In genomic region chr11:67563354-67564114, GRCh38 we compare ENCODE assay signal across 11 cellular contexts. TPM values are rescaled to one million over a fixed set of nuclear protein-coding genes. Genes with fewer than 3 reads are reported as not detected.
DNase-seq lines count a peak whose midpoint lies in the region; FAIRE-seq and TF ChIP-seq lines count a peak whose summit lies in the region.
"Had no signal": no experiment of that assay in that cellular context is flagged by ENCODE, and none has a peak within 500 bp of the region (broad histone marks: within the 10 kb centered on the region; RNA-seq: fewer than 3 reads in every experiment).

No MANE protein-coding gene starts in this region.

- H3K4me1 Mint-ChIP-seq in endodermal cell: peaks cover 8% of the 10 kb centered on the region
- H3K4me1 Mint-ChIP-seq in activated T-helper 2 cell treated with anti-CD3 and anti-CD28 coated beads, Interferon-gamma antibody, Interleukin-2, Interleukin-4, amounts not matched to agents 10 μg/mL and 5 μg/mL and 100 μg/mL, durations not matched to agents 14 hours and 24 hours and 36 hours (ENCODE audit: low read depth): peaks cover 12% of the 10 kb centered on the region

- WGBS in endodermal cell (ENCODE audit: insufficient coverage in 1 of 2, insufficient read length in 1 of 2), 2 experiments: 81 to 89% methylated on average over 6 to 16 of the region's 16 CpGs
- WGBS in mesodermal cell (ENCODE audit: insufficient coverage in 2 of 2), 2 experiments: 88 to 89% methylated on average over 16 of the region's 16 CpGs

- no peak overlapping the region for H3K9ac ChIP-seq in endodermal cell (ENCODE audit: extremely low read depth, low read length, poor library complexity, severe bottlenecking)

- TF ChIP-seq CTCF in LNCaP clone FGC (IDR thresholded peaks at IDR 0.05; ENCODE audit: control insufficient read depth, extremely low read depth, insufficient read depth): no peak
- TF ChIP-seq CTCF in endodermal cell (conservative IDR thresholded peaks at IDR 0.05): no peak
- no peak for TF ChIP-seq CTCF in BE2C (IDR thresholded peaks at IDR 0.05; ENCODE audit: low read depth, low read length)

- H3K4me3 ChIP-seq in LNCaP clone FGC (ENCODE audit: low read depth, low read length): no peak overlapping the region
- H3K4me3 ChIP-seq in endodermal cell (ENCODE audit: low read length): no peak overlapping the region
- no peak overlapping the region for H3K4me3 ChIP-seq in mesodermal cell (ENCODE audit: extremely low read depth, insufficient read depth, low read length, poor library complexity, severe bottlenecking)
- H3K4me3 ChIP-seq in BE2C (ENCODE audit: low read depth, low read length): no peak overlapping the region

- H3K4me1 ChIP-seq in endodermal cell (ENCODE audit: control insufficient read depth, insufficient read depth, low read length) (no peaks in the 10 kb centered on the region), mesodermal cell (ENCODE audit: control insufficient read depth, insufficient read depth, low read length, poor library complexity, severe bottlenecking) (peaks cover 24% of the 10 kb centered on the region), BE2C (no peaks in the 10 kb centered on the region)

- no peak for FAIRE-seq in frontal cortex (lab: Jason Lieb, UNC)

- H3K36me3 Mint-ChIP-seq in endodermal cell (ENCODE audit: low read depth): no peaks in the 10 kb centered on the region
- no peaks in the 10 kb centered on the region for H3K36me3 Mint-ChIP-seq in activated T-helper 2 cell treated with anti-CD3 and anti-CD28 coated beads, Interferon-gamma antibody, Interleukin-2, Interleukin-4, amounts not matched to agents 10 μg/mL and 5 μg/mL and 100 μg/mL, durations not matched to agents 14 hours and 24 hours and 36 hours (ENCODE audit: low read depth)
- H3K36me3 Mint-ChIP-seq: CD4-positive, CD25-positive, alpha-beta regulatory T cell had no signal

- H3K27ac ChIP-seq in endodermal cell (ENCODE audit: low read depth, low read length) (peak overlapping the region; percentile 69), mesodermal cell (ENCODE audit: low read depth, low read length, severe bottlenecking) (peak overlapping the region; percentile 96), caudate nucleus (ENCODE audit: low read depth, low read length) (no peak overlapping the region)

- no peak overlapping the region for H3K4me3 Mint-ChIP-seq in endodermal cell
- H3K4me3 Mint-ChIP-seq in activated T-helper 2 cell treated with anti-CD3 and anti-CD28 coated beads, Interferon-gamma antibody, Interleukin-2, Interleukin-4, amounts not matched to agents 10 μg/mL and 5 μg/mL and 100 μg/mL, durations not matched to agents 14 hours and 24 hours and 36 hours (ENCODE audit: low read depth): no peak overlapping the region
- H3K4me3 Mint-ChIP-seq: CD4-positive, CD25-positive, alpha-beta regulatory T cell; stimulated activated naive CD8-positive, alpha-beta T cell treated with anti-CD3 and anti-CD28 coated beads, Interleukin-15, Interleukin-2, amounts not matched to agents 100 ng/mL and 50 ng/mL, for 24 hours had no signal

- peak; percentile 68 for DNase-seq in AG08395 (ENCODE audit: low spot score)
- peak; percentile 32 for DNase-seq in LNCaP clone FGC (ENCODE audit: low read depth)
- no peak for DNase-seq in endodermal cell
- DNase-seq in frontal cortex (ENCODE audit: low spot score in 2 of 2): no peak
- DNase-seq in BE2C: no peak
- no peak for DNase-seq in caudate nucleus (lab: John Stamatoyannopoulos, UW)
- DNase-seq in activated T-helper 2 cell treated with anti-CD3 and anti-CD28 coated beads, Interferon-gamma antibody, Interleukin-2, Interleukin-4, amounts not matched to agents 10 μg/mL and 5 μg/mL and 100 μg/mL, durations not matched to agents 14 hours and 24 hours and 36 hours (ENCODE audit: low spot score): no peak
- DNase-seq: CD4-positive, CD25-positive, alpha-beta regulatory T cell had no signal

- intact Hi-C loops in activated T-helper 2 cell treated with anti-CD3 and anti-CD28 coated beads, Interferon-gamma antibody, Interleukin-2, Interleukin-4, amounts not matched to agents 10 μg/mL and 5 μg/mL and 100 μg/mL, durations not matched to agents 14 hours and 24 hours and 36 hours (cut with micrococcal nuclease): no loop called here

- H3K36me3 ChIP-seq in endodermal cell (ENCODE audit: control insufficient read depth, insufficient read depth, low read length): no peaks in the 10 kb centered on the region
- no peaks in the 10 kb centered on the region for H3K36me3 ChIP-seq in mesodermal cell (ENCODE audit: control insufficient read depth, insufficient read depth, low read length)
- no peaks in the 10 kb centered on the region for H3K36me3 ChIP-seq in BE2C

- no peaks in the 10 kb centered on the region for H3K27me3 ChIP-seq in endodermal cell (ENCODE audit: control insufficient read depth, insufficient read depth, low read length, poor library complexity, severe bottlenecking)
- peaks cover 21% of the 10 kb centered on the region for H3K27me3 ChIP-seq in BE2C

- no peaks in the 10 kb centered on the region for H3K9me3 Mint-ChIP-seq in endodermal cell
- no peaks in the 10 kb centered on the region for H3K9me3 Mint-ChIP-seq in activated T-helper 2 cell treated with anti-CD3 and anti-CD28 coated beads, Interferon-gamma antibody, Interleukin-2, Interleukin-4, amounts not matched to agents 10 μg/mL and 5 μg/mL and 100 μg/mL, durations not matched to agents 14 hours and 24 hours and 36 hours
- H3K9me3 Mint-ChIP-seq: CD4-positive, CD25-positive, alpha-beta regulatory T cell; stimulated activated naive CD8-positive, alpha-beta T cell treated with anti-CD3 and anti-CD28 coated beads, Interleukin-15, Interleukin-2, amounts not matched to agents 100 ng/mL and 50 ng/mL, for 24 hours had no signal

- H3K9me3 ChIP-seq in endodermal cell (ENCODE audit: control insufficient read depth, low read length) (no peaks in the 10 kb centered on the region), mesodermal cell (ENCODE audit: control insufficient read depth, low read length) (no peaks in the 10 kb centered on the region), BE2C (no peaks in the 10 kb centered on the region; the same call in 1 of the 2 replicates)

- H3K27me3 Mint-ChIP-seq in endodermal cell (ENCODE audit: insufficient read depth): peaks cover 2% of the 10 kb centered on the region
- H3K27me3 Mint-ChIP-seq in activated T-helper 2 cell treated with anti-CD3 and anti-CD28 coated beads, Interferon-gamma antibody, Interleukin-2, Interleukin-4, amounts not matched to agents 10 μg/mL and 5 μg/mL and 100 μg/mL, durations not matched to agents 14 hours and 24 hours and 36 hours (ENCODE audit: low read depth): peaks cover 17% of the 10 kb centered on the region

- peak overlapping the region; percentile 36 for H3K27ac Mint-ChIP-seq in endodermal cell
- H3K27ac Mint-ChIP-seq in activated T-helper 2 cell treated with anti-CD3 and anti-CD28 coated beads, Interferon-gamma antibody, Interleukin-2, Interleukin-4, amounts not matched to agents 10 μg/mL and 5 μg/mL and 100 μg/mL, durations not matched to agents 14 hours and 24 hours and 36 hours: no peak overlapping the region
- H3K27ac Mint-ChIP-seq: CD4-positive, CD25-positive, alpha-beta regulatory T cell; stimulated activated naive CD8-positive, alpha-beta T cell treated with anti-CD3 and anti-CD28 coated beads, Interleukin-15, Interleukin-2, amounts not matched to agents 100 ng/mL and 50 ng/mL, for 24 hours had no signal

RNA-seq across cellular contexts. Expression of gene GSTP1, which starts 20.1 kb away (rescaled TPM):
- total RNA-seq in endodermal cell (1,000 to 10,000 TPM; 1,359 to 1,473 TPM), frontal cortex (206 TPM)
- 860 TPM for polyA plus RNA-seq in endodermal cell (2013, experiment 1 of 2)
- 803 TPM for polyA plus RNA-seq in endodermal cell (2013, experiment 2 of 2)
- polyA plus RNA-seq in mesodermal cell (2013, experiment 1 of 2): 944 TPM
- 769 TPM for polyA plus RNA-seq in mesodermal cell (2013, experiment 2 of 2)
- 1,067 TPM for polyA plus RNA-seq in BE2C (2012; ENCODE audit: insufficient read depth, insufficient read length, low read depth)
- 339 and 344 TPM in 2 replicates for total RNA-seq in activated T-helper 2 cell treated with anti-CD3 and anti-CD28 coated beads, Interferon-gamma antibody, Interleukin-2, Interleukin-4, amounts not matched to agents 10 μg/mL and 5 μg/mL and 100 μg/mL, durations not matched to agents 14 hours and 24 hours and 36 hours

RNA-seq across cellular contexts. Expression of gene CABP2, which starts 40.3 kb away (rescaled TPM):
- total RNA-seq in endodermal cell (not detected), frontal cortex (not detected)
- not detected for polyA plus RNA-seq in endodermal cell (2013, experiment 1 of 2)
- not detected for polyA plus RNA-seq in endodermal cell (2013, experiment 2 of 2)
- polyA plus RNA-seq in mesodermal cell (2013, experiment 1 of 2): not detected
- polyA plus RNA-seq in mesodermal cell (2013, experiment 2 of 2): not detected
- not detected for polyA plus RNA-seq in BE2C (2012; ENCODE audit: insufficient read depth, insufficient read length, low read depth)
- total RNA-seq in activated T-helper 2 cell treated with anti-CD3 and anti-CD28 coated beads, Interferon-gamma antibody, Interleukin-2, Interleukin-4, amounts not matched to agents 10 μg/mL and 5 μg/mL and 100 μg/mL, durations not matched to agents 14 hours and 24 hours and 36 hours: not detected in 2 replicates
- total RNA-seq: CD4-positive, CD25-positive, alpha-beta regulatory T cell; T-helper 1 cell treated with Interleukin-12 subunit alpha and Interleukin-12 subunit beta and Interleukin-4 antibody, amounts not matched to agents 30 ng/mL and 1 ng/mL, for 36 hours had no signal
- polyA plus RNA-seq: CD4-positive, CD25-positive, alpha-beta regulatory T cell had no signal

RNA-seq across cellular contexts. Expression of gene NDUFV1, which starts 43.2 kb away (rescaled TPM):
- total RNA-seq in endodermal cell: 100 to 1,000 TPM; 135 to 160 TPM
- 138 TPM for polyA plus RNA-seq in endodermal cell (2013, experiment 1 of 2)
- 109 TPM for polyA plus RNA-seq in endodermal cell (2013, experiment 2 of 2)
- polyA plus RNA-seq in mesodermal cell (2013, experiment 1 of 2): 111 TPM
- 104 TPM for polyA plus RNA-seq in mesodermal cell (2013, experiment 2 of 2)
- 182 TPM for total RNA-seq in frontal cortex
- polyA plus RNA-seq in BE2C (2012; ENCODE audit: insufficient read depth, insufficient read length, low read depth): 1,032 TPM
- 237 and 242 TPM in 2 replicates for total RNA-seq in activated T-helper 2 cell treated with anti-CD3 and anti-CD28 coated beads, Interferon-gamma antibody, Interleukin-2, Interleukin-4, amounts not matched to agents 10 μg/mL and 5 μg/mL and 100 μg/mL, durations not matched to agents 14 hours and 24 hours and 36 hours

RNA-seq across cellular contexts. Expression of gene CDK2AP2, which starts 55.6 kb away (rescaled TPM):
- total RNA-seq in endodermal cell: 10 to 100 TPM; 30.6 to 47.6 TPM
- 40.4 TPM for polyA plus RNA-seq in endodermal cell (2013, experiment 1 of 2)
- 40.4 TPM for polyA plus RNA-seq in endodermal cell (2013, experiment 2 of 2)
- polyA plus RNA-seq in mesodermal cell (2013, experiment 1 of 2): 55.8 TPM
- 56.3 TPM for polyA plus RNA-seq in mesodermal cell (2013, experiment 2 of 2)
- total RNA-seq in frontal cortex: 4.9 TPM
- polyA plus RNA-seq in BE2C (2012; ENCODE audit: insufficient read depth, insufficient read length, low read depth): 88.6 TPM
- total RNA-seq in activated T-helper 2 cell treated with anti-CD3 and anti-CD28 coated beads, Interferon-gamma antibody, Interleukin-2, Interleukin-4, amounts not matched to agents 10 μg/mL and 5 μg/mL and 100 μg/mL, durations not matched to agents 14 hours and 24 hours and 36 hours: 117 and 119 TPM in 2 replicates

RNA-seq across cellular contexts. Expression of gene PITPNM1, which starts 58.4 kb away (rescaled TPM):
- total RNA-seq in endodermal cell (100 to 1,000 TPM in 1 of 2 donors, 10 to 100 TPM in 1; 94.6 to 104 TPM), frontal cortex (32.6 TPM)
- polyA plus RNA-seq in endodermal cell (2013, experiment 1 of 2): 39.0 TPM
- 38.2 TPM for polyA plus RNA-seq in endodermal cell (2013, experiment 2 of 2)
- polyA plus RNA-seq in mesodermal cell (2013, experiment 1 of 2): 43.8 TPM
- polyA plus RNA-seq in mesodermal cell (2013, experiment 2 of 2): 35.4 TPM
- polyA plus RNA-seq in BE2C (2012; ENCODE audit: insufficient read depth, insufficient read length, low read depth): 39.4 TPM
- total RNA-seq in activated T-helper 2 cell treated with anti-CD3 and anti-CD28 coated beads, Interferon-gamma antibody, Interleukin-2, Interleukin-4, amounts not matched to agents 10 μg/mL and 5 μg/mL and 100 μg/mL, durations not matched to agents 14 hours and 24 hours and 36 hours: 118 and 120 TPM in 2 replicates

Comparison
In these comparisons a context has a peak if more than half of its experiments do, and no peak if none do; other contexts are left out.
1. DNase-seq: peak in AG08395 (single experiment) and LNCaP clone FGC (single experiment); none in endodermal cell (single experiment), frontal cortex (0 of 2), BE2C (single experiment), caudate nucleus (0 of 61) and activated T-helper 2 cell treated with anti-CD3 and anti-CD28 coated beads, Interferon-gamma antibody, Interleukin-2, Interleukin-4, amounts not matched to agents 10 μg/mL and 5 μg/mL and 100 μg/mL, durations not matched to agents 14 hours and 24 hours and 36 hours (single experiment).